ENCODE assay signal across 1 cellular context in genomic region chr16:20427401-20427797, GRCh38.
TF ChIP-seq lines count a peak whose summit lies in the region.
"Not testable (repeated sequence)": the region's sequence is repeated elsewhere in the genome, so short reads cannot be mapped to it uniquely, and the experiment has no call there.

No MANE protein-coding gene starts in this region.

TF ChIP-seq in HepG2, 621 proteins besides CTCF, POLR2A, EP300 and RAD21:
- TF ChIP-seq TFDP1 (CRISPR knock-in tag; IDR thresholded peaks at IDR 0.05; ENCODE audit: borderline replicate concordance) = 0 out of 2 replicates have a peak, but pooled peaks have one; percentile 11
- peak; percentile 67; the same call in 1 of the 2 replicates for TF ChIP-seq ZNF580 (CRISPR knock-in tag; IDR thresholded peaks at IDR 0.05; ENCODE audit: borderline replicate concordance, low read depth)
- 0 out of 2 replicates have a peak, but pooled peaks have one; percentile 5 for TF ChIP-seq EHMT2 (IDR thresholded peaks at IDR 0.05; ENCODE audit: borderline replicate concordance, low read depth, low read length)
- TF ChIP-seq POGZ (CRISPR knock-in tag; IDR thresholded peaks at IDR 0.05) = 0 out of 2 replicates have a peak, but pooled peaks have one; percentile 33
- TF ChIP-seq ZBTB7A (CRISPR knock-in tag; IDR thresholded peaks at IDR 0.05) = 0 out of 2 replicates have a peak, but pooled peaks have one; percentile 23
- TF ChIP-seq MAX (IDR thresholded peaks at IDR 0.05) = 0 out of 2 replicates have a peak, but pooled peaks have one; percentile 19
- peak; percentile 48; the same call in 1 of the 2 replicates for TF ChIP-seq HOMEZ (CRISPR knock-in tag; IDR thresholded peaks at IDR 0.05; ENCODE audit: low read depth)
- TF ChIP-seq ZNF644 (CRISPR knock-in tag; IDR thresholded peaks at IDR 0.05; ENCODE audit: low read depth) = peak; percentile 79
- TF ChIP-seq ZNF567 (CRISPR knock-in tag; IDR thresholded peaks at IDR 0.05; ENCODE audit: borderline replicate concordance) = 0 out of 2 replicates have a peak, but pooled peaks have one; percentile 73
- peak; percentile 10; the same call in 1 of the 2 replicates for TF ChIP-seq LCORL (IDR thresholded peaks at IDR 0.05)
- not testable (repeated sequence) for TF ChIP-seq LCORL (CRISPR knock-in tag; IDR thresholded peaks at IDR 0.05)
- peak; percentile 65 for TF ChIP-seq FOSL2 (CRISPR knock-in tag; IDR thresholded peaks at IDR 0.05)
- 0 out of 2 replicates have a peak, but pooled peaks have one; percentile 41 for TF ChIP-seq HMG20A (CRISPR knock-in tag; IDR thresholded peaks at IDR 0.05; ENCODE audit: borderline replicate concordance)
- 0 out of 2 replicates have a peak, but pooled peaks have one; percentile 12 for TF ChIP-seq ZNF788 (CRISPR knock-in tag; IDR thresholded peaks at IDR 0.05; ENCODE audit: borderline replicate concordance)
- TF ChIP-seq MEF2D (CRISPR knock-in tag; IDR thresholded peaks at IDR 0.05) = peak; percentile 50; the same call in 1 of the 2 replicates
- peak; percentile 67 for TF ChIP-seq ZMYM4 (CRISPR knock-in tag; IDR thresholded peaks at IDR 0.05)
- peak; percentile 89 for TF ChIP-seq TEAD3 (CRISPR knock-in tag; optimal IDR thresholded peaks at IDR 0.05; ENCODE audit: borderline replicate concordance)
- TF ChIP-seq KAT7 (CRISPR knock-in tag; IDR thresholded peaks at IDR 0.05; ENCODE audit: borderline replicate concordance) = 0 out of 2 replicates have a peak, but pooled peaks have one; percentile 57
- 0 out of 2 replicates have a peak, but pooled peaks have one; percentile 22 for TF ChIP-seq TBX3 (IDR thresholded peaks at IDR 0.05; ENCODE audit: borderline replicate concordance)
- 0 out of 2 replicates have a peak, but pooled peaks have one; percentile 8 for TF ChIP-seq ELF3 (CRISPR knock-in tag; IDR thresholded peaks at IDR 0.05)
- 0 out of 2 replicates have a peak, but pooled peaks have one; percentile 50 for TF ChIP-seq ZNF180 (CRISPR knock-in tag; IDR thresholded peaks at IDR 0.05; ENCODE audit: borderline replicate concordance, low read depth)
